In the genomic region with DNA sequence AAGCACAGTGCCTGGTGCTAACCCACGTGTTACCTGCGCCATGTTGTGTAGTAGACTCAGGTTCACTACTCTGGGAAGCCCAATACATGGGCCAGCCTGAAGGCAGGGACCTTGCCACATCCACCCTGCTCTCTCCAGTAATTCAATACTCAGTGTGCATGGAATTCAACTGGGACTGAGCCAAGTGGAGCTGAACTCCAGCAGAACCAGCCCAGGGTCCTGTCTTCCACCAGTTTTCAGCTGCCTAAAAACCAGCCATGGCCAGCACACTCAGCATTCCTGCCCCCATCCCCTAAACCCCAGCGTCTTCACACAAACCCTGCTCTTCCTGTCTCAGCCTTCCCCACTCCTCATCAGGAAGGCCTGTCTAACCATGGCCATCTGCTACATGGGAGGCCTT, we compare ENCODE assay signal across 1 cellular context.
TF ChIP-seq lines count a peak whose summit lies in the region.

No MANE protein-coding gene starts in this region.

TF ChIP-seq in IMR-90, 13 proteins besides CTCF, POLR2A, EP300 and RAD21:
- TF ChIP-seq RFX5 (IDR thresholded peaks at IDR 0.05; ENCODE audit: low read depth, low read length) (no peak), MAZ (IDR thresholded peaks at IDR 0.05; ENCODE audit: borderline replicate concordance, low read depth, low read length) (no peak), MXI1 (IDR thresholded peaks at IDR 0.05; ENCODE audit: borderline replicate concordance, low read depth, low read length) (no peak), NFE2L2 (IDR thresholded peaks at IDR 0.05; ENCODE audit: low read depth, low read length) (no peak), FOS (IDR thresholded peaks at IDR 0.05; ENCODE audit: low read depth, low read length) (no peak), CEBPB (IDR thresholded peaks at IDR 0.05; ENCODE audit: low read depth, low read length) (no peak), CHD1 (IDR thresholded peaks at IDR 0.05; ENCODE audit: low read depth, low read length) (no peak), MAFK (IDR thresholded peaks at IDR 0.05; ENCODE audit: low read depth, low read length) (no peak), RCOR1 (IDR thresholded peaks at IDR 0.05; ENCODE audit: insufficient replicate concordance, low read length) (no peak), BHLHE40 (IDR thresholded peaks at IDR 0.05; ENCODE audit: low read depth, low read length) (no peak)
- TF ChIP-seq, protein P1, sequence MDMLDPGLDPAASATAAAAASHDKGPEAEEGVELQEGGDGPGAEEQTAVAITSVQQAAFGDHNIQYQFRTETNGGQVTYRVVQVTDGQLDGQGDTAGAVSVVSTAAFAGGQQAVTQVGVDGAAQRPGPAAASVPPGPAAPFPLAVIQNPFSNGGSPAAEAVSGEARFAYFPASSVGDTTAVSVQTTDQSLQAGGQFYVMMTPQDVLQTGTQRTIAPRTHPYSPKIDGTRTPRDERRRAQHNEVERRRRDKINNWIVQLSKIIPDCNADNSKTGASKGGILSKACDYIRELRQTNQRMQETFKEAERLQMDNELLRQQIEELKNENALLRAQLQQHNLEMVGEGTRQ (IDR thresholded peaks at IDR 0.05; ENCODE audit: low read depth, low read length) = no peak
